Comparison of ENCODE assay signal across 8 cellular contexts in the genomic region with DNA sequence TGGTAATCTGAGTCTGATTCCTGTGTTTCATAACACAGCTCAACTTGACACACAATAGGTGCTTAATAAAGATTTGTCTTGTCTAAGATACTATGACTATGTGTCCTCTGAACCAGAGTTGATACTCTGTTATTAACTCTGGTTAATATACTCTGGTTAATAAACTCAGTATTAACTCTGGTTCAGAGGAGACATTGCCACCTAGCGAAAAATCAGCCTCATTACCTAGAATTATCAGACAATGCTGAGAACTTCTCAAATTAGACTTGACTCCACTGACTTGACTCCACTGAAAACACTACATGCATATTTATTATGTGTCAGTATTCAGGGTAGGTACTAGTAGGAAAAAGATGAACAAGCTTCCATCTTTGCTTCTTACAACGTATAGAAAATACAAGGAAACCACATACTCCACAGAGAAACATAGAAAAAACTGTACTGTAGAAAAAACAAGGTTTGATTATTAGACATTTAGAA.
A peak's percentile ranks its signal among the peaks of the same experiment; 100 is the strongest.
DNase-seq lines count a peak whose midpoint lies in the region; ATAC-seq and TF ChIP-seq lines count a peak whose summit lies in the region.

No MANE protein-coding gene starts in this region.

- ATAC-seq in activated CD8-positive, alpha-beta memory T cell treated with anti-CD3 and anti-CD28 coated beads, Interleukin-2, amount 10 ng/mL, durations not matched to agents 7 days and 5 days = peak; percentile 76
- ATAC-seq in GM21825 (IDR thresholded peaks at IDR 0.05; ENCODE audit: unreplicated experiment) (peak; percentile 85), naive B cell (ENCODE audit: low read depth in 2 of 2) (peak; percentile 49 to 68), GM21526 (IDR thresholded peaks at IDR 0.05; ENCODE audit: low FRiP score, unreplicated experiment) (no peak)

- CTCF ChIA-PET in activated CD8-positive, alpha-beta memory T cell treated with anti-CD3 and anti-CD28 coated beads, Interleukin-2, amount 10 ng/mL, durations not matched to agents 7 days and 5 days (lab: Charles Lee) = interaction anchor here (0.6 to 2.9 kb wide), 5 partner anchors 260 to 877 kb away, joined by 3 to 9 read pairs (median 3); no protein-coding TSS in a partner anchor

- no peaks in the 10 kb centered on the region for H3K27me3 Mint-ChIP-seq in activated CD8-positive, alpha-beta memory T cell treated with anti-CD3 and anti-CD28 coated beads, Interleukin-2, amount 10 ng/mL, durations not matched to agents 7 days and 5 days
- peaks cover 1% of the 10 kb centered on the region for H3K27me3 Mint-ChIP-seq in endothelial cell (ENCODE audit: unreplicated experiment)
- H3K27me3 Mint-ChIP-seq in naive B cell = no peaks in the 10 kb centered on the region

- no peak for DNase-seq in activated CD8-positive, alpha-beta memory T cell treated with anti-CD3 and anti-CD28 coated beads, Interleukin-2, amount 10 ng/mL, durations not matched to agents 7 days and 5 days
- no peak for DNase-seq in activated CD8-positive, alpha-beta memory T cell treated with anti-CD3 and anti-CD28 coated beads for 24 hours
- peak; percentile 84 for DNase-seq in Jurkat, Clone E6-1 (ENCODE audit: low read depth, low spot score)
- DNase-seq in SHP77 treated with DMSO at 0.1 percent for 48 hours (lab: John Stamatoyannopoulos, UW) (peak; percentile 6), endothelial cell (ENCODE audit: low spot score) (no peak), naive B cell (peak; percentile 24)

- H3K27ac Mint-ChIP-seq in activated CD8-positive, alpha-beta memory T cell treated with anti-CD3 and anti-CD28 coated beads, Interleukin-2, amount 10 ng/mL, durations not matched to agents 7 days and 5 days = peak overlapping the region; percentile 47
- H3K27ac Mint-ChIP-seq in endothelial cell (ENCODE audit: unreplicated experiment) (no peak overlapping the region), naive B cell (no peak overlapping the region)

- H3K4me3 ChIP-seq in Jurkat, Clone E6-1 (ENCODE audit: low read length) = no peak overlapping the region

- H3K4me3 Mint-ChIP-seq in activated CD8-positive, alpha-beta memory T cell treated with anti-CD3 and anti-CD28 coated beads, Interleukin-2, amount 10 ng/mL, durations not matched to agents 7 days and 5 days = no peak overlapping the region
- H3K4me3 Mint-ChIP-seq in endothelial cell (ENCODE audit: unreplicated experiment) (no peak overlapping the region), naive B cell (no peak overlapping the region)

- no peaks in the 10 kb centered on the region for H3K9me3 Mint-ChIP-seq in activated CD8-positive, alpha-beta memory T cell treated with anti-CD3 and anti-CD28 coated beads, Interleukin-2, amount 10 ng/mL, durations not matched to agents 7 days and 5 days (ENCODE audit: low read depth)
- H3K9me3 Mint-ChIP-seq in endothelial cell (ENCODE audit: unreplicated experiment) (no peaks in the 10 kb centered on the region), naive B cell (no peaks in the 10 kb centered on the region)

- H3K36me3 Mint-ChIP-seq in activated CD8-positive, alpha-beta memory T cell treated with anti-CD3 and anti-CD28 coated beads, Interleukin-2, amount 10 ng/mL, durations not matched to agents 7 days and 5 days = peaks cover 18% of the 10 kb centered on the region
- H3K36me3 Mint-ChIP-seq in endothelial cell (ENCODE audit: low read depth, unreplicated experiment) = no peaks in the 10 kb centered on the region
- no peaks in the 10 kb centered on the region for H3K36me3 Mint-ChIP-seq in naive B cell

- peak; percentile 88 for TF ChIP-seq CTCF in endothelial cell (IDR thresholded peaks at IDR 0.05; ENCODE audit: unreplicated experiment)

- peaks cover 15% of the 10 kb centered on the region for H3K4me1 Mint-ChIP-seq in activated CD8-positive, alpha-beta memory T cell treated with anti-CD3 and anti-CD28 coated beads, Interleukin-2, amount 10 ng/mL, durations not matched to agents 7 days and 5 days
- H3K4me1 Mint-ChIP-seq in endothelial cell (ENCODE audit: unreplicated experiment) = peaks cover 2% of the 10 kb centered on the region
- no peaks in the 10 kb centered on the region for H3K4me1 Mint-ChIP-seq in naive B cell

Comparison
In these comparisons a context has a peak if more than half of its experiments do, and no peak if none do; other contexts are left out.
1. DNase-seq: peak in Jurkat, Clone E6-1 (single experiment), SHP77 treated with DMSO at 0.1 percent for 48 hours (single experiment) and naive B cell (single experiment); none in activated CD8-positive, alpha-beta memory T cell treated with anti-CD3 and anti-CD28 coated beads, Interleukin-2, amount 10 ng/mL, durations not matched to agents 7 days and 5 days (single experiment), activated CD8-positive, alpha-beta memory T cell treated with anti-CD3 and anti-CD28 coated beads for 24 hours (single experiment) and endothelial cell (single experiment).